ENCODE assay signal across 8 cellular contexts in genomic region chr2:84516234-84516986, GRCh38. TPM values are rescaled to one million over a fixed set of nuclear protein-coding genes. Genes with fewer than 3 reads are reported as not detected.
A peak's percentile ranks its signal among the peaks of the same experiment; 100 is the strongest.
DNase-seq lines count a peak whose midpoint lies in the region; ATAC-seq and TF ChIP-seq lines count a peak whose summit lies in the region.

A gene with protein sequence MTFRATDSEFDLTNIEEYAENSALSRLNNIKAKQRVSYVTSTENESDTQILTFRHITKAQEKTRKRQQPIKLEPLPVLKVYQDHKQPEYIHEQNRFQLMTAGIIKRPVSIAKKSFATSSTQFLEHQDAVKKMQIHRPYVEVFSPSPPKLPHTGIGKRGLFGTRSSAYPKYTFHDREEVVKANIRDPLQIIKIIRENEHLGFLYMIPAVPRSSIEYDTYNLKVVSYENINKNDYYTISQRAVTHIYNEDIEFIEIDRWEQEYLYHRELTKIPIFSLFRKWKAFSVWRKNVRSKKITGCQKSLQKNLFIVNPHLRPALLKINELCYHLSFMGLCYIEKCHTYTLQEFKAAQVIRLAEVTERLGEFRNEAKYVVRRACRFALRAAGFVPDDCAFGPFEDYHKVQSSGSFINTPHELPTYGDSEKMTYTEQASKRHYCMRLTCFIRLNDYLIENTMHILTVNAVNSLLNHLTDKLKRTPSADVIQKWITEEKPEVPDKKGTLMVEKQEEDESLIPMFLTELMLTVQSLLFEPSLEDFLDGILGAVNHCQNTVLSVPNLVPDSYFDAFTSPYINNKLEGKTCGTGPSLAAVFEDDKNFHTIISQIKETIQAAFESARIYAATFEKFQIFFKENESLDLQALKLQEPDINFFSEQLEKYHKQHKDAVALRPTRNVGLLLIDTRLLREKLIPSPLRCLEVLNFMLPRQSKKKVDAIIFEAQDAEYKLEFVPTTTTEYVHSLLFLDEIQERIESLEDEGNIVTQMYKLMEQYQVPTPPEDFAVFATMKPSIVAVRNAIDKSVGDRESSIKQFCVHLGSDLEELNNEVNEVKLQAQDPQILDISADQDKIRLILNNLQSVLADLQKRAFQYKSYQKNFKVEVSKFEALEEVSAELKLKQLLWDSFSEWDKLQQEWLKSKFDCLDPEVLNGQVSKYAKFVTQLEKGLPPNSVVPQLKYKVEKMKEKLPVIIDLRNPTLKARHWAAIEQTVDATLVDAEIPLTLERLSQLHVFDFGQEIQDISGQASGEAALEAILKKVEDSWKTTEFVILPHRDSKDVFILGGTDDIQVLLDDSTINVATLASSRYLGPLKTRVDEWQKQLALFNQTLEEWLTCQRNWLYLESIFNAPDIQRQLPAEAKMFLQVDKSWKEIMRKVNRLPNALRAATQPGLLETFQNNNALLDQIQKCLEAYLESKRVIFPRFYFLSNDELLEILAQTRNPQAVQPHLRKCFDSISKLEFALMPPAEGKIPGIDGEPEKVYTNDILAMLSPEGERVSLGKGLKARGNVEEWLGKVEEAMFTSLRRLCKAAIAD (N-terminal part only) (plus strand): TSS chr2:84516498. CDS start chr2:84517827, 1,329 bp downstream.

- H3K36me3 ChIP-seq in smooth muscle cell (ENCODE audit: low read depth) (no peaks in the 10 kb centered on the region), OCI-LY7 (ENCODE audit: insufficient read depth, low read length) (no peaks in the 10 kb centered on the region)

- TF ChIP-seq CTCF in smooth muscle cell (IDR thresholded peaks at IDR 0.05; ENCODE audit: borderline replicate concordance, insufficient read depth, poor library complexity, severe bottlenecking), result no peak
- TF ChIP-seq CTCF in OCI-LY7 (conservative IDR thresholded peaks at IDR 0.05; ENCODE audit: low read length), result no peak

- H3F3A ChIP-seq in smooth muscle cell (ENCODE audit: low read depth), result no peaks in the 10 kb centered on the region

- DNase-seq in NCI-H2107 treated with DMSO at 0.1 percent for 48 hours (lab: John Stamatoyannopoulos, UW; ENCODE audit: unreplicated experiment) (peak; percentile 96), cerebellar cortex (ENCODE audit: low spot score) (peak; percentile 95), inferior parietal cortex (ENCODE audit: extremely low spot score) (peak; percentile 87), smooth muscle cell (lab: John Stamatoyannopoulos, UW; ENCODE audit: unreplicated experiment) (peak; percentile 42), OCI-LY7 (ENCODE audit: low spot score) (no peak)
- DNase-seq in activated CD4-positive, CD25-positive, alpha-beta regulatory T cell treated with anti-CD3 and anti-CD28 coated beads, Interleukin-2, amount 50 U/mL, for 72 hours, result peak; percentile 73

- no TSS peak for BruUV-seq in OCI-LY7 (replicated peaks; lab: Mats Ljungman, UMichigan)

- H3K4me1 ChIP-seq in smooth muscle cell (ENCODE audit: low read depth), result peaks cover 5% of the 10 kb centered on the region
- no peaks in the 10 kb centered on the region for H3K4me1 ChIP-seq in OCI-LY7 (ENCODE audit: insufficient read depth, low read length, poor library complexity, severe bottlenecking)

- CTCF ChIA-PET in OCI-LY7 (lab: Charles Lee; ENCODE audit: unreplicated experiment), result no interaction called here

- peak within 1 kb of the TSS; percentile 71 for H3K4me3 ChIP-seq in smooth muscle cell
- H3K4me3 ChIP-seq in OCI-LY7 (ENCODE audit: low read depth, low read length, poor library complexity, severe bottlenecking), result no peak within 1 kb of the TSS

- no peaks in the 10 kb centered on the region for H3K9me2 ChIP-seq in OCI-LY7 (ENCODE audit: insufficient read depth, low read length)

- intact Hi-C loops in OCI-LY7 (cut with micrococcal nuclease; ENCODE audit: unreplicated experiment), result no loop called here

- 17% methylated on average over 31 of the region's 31 CpGs for WGBS in smooth muscle cell (ENCODE audit: low lambda C conversion rate)

- H3K9me3 ChIP-seq in smooth muscle cell (replicated peaks; ENCODE audit: low read depth) (no peaks in the 10 kb centered on the region), OCI-LY7 (ENCODE audit: low read length) (no peaks in the 10 kb centered on the region)

- peak within 1 kb of the TSS; percentile 94 for H3K9ac ChIP-seq in smooth muscle cell (ENCODE audit: low read depth)

- H3K27ac ChIP-seq in smooth muscle cell (ENCODE audit: low read depth), result peak within 1 kb of the TSS; percentile 71
- no peak within 1 kb of the TSS for H3K27ac ChIP-seq in OCI-LY7 (ENCODE audit: low read depth, low read length, poor library complexity, severe bottlenecking)

- H4K20me1 ChIP-seq in smooth muscle cell (ENCODE audit: low read depth) (no peaks in the 10 kb centered on the region), OCI-LY7 (ENCODE audit: insufficient read depth, low read length) (no peaks in the 10 kb centered on the region)

- no peaks in the 10 kb centered on the region for H3K27me3 ChIP-seq in smooth muscle cell (ENCODE audit: low read depth)

- peak; percentile 92 for ATAC-seq in GM18517 (IDR thresholded peaks at IDR 0.05; ENCODE audit: unreplicated experiment)
- peak; percentile 99 for ATAC-seq in HG03025 (IDR thresholded peaks at IDR 0.05; ENCODE audit: low FRiP score, unreplicated experiment)

- H2AFZ ChIP-seq in smooth muscle cell (ENCODE audit: low read depth) (peak within 1 kb of the TSS; percentile 94), OCI-LY7 (ENCODE audit: low read length) (no peak within 1 kb of the TSS)

- peak within 1 kb of the TSS; percentile 91 for H3K4me2 ChIP-seq in smooth muscle cell
- no peak within 1 kb of the TSS for H3K4me2 ChIP-seq in OCI-LY7 (ENCODE audit: low read length)

- POLR2A ChIA-PET in OCI-LY7 (lab: Charles Lee), result interaction anchor here (0.7 kb wide), 1 partner anchor 10 kb away, joined by 3 read pairs; no protein-coding TSS in a partner anchor

- no peaks in the 10 kb centered on the region for H3K79me2 ChIP-seq in smooth muscle cell (ENCODE audit: low read depth)
- H3K79me2 ChIP-seq in OCI-LY7 (ENCODE audit: insufficient read depth, low read depth, low read length), result no peaks in the 10 kb centered on the region

RNA-seq across cellular contexts. Expression of the gene that starts here (rescaled TPM):
- total RNA-seq in smooth muscle cell (0.27 and 0.72 TPM in 2 replicates), OCI-LY7 (2022) (1.6 and 3.4 TPM in 2 replicates)
- 0.47 and 0.96 TPM in 2 replicates for polyA plus RNA-seq in smooth muscle cell
- total RNA-seq in OCI-LY7 (2014; rRNA removed; shearing (Covaris generic)), result 0.31 and 0.63 TPM in 2 replicates

Comparison
In these comparisons a context has a peak if more than half of its experiments do, and no peak if none do; other contexts are left out.
1. Peak in DNase-seq, H3K4me3 ChIP-seq, H3K27ac ChIP-seq, H3K9ac ChIP-seq and H3K4me2 ChIP-seq in smooth muscle cell; RNA of the gene not detected or under 1 TPM.